In genomic region chr9:121902483-121903135, GRCh38 we compare ENCODE assay signal across 1 cellular context.
TF ChIP-seq lines count a peak whose summit lies in the region.

No MANE protein-coding gene starts in this region.

TF ChIP-seq in H1, 55 proteins besides CTCF, POLR2A, EP300 and RAD21 (continued from another document):
- TF ChIP-seq CHD7 (IDR thresholded peaks at IDR 0.05; ENCODE audit: insufficient replicate concordance, low read length): no peak
- no peak for TF ChIP-seq CBX8 (IDR thresholded peaks at IDR 0.05; ENCODE audit: borderline replicate concordance, low read depth, low read length)
TF ChIP-seq in H1: peak in this region for 0.
